8 cellular contexts compared by ENCODE assay signal in the genomic region with DNA sequence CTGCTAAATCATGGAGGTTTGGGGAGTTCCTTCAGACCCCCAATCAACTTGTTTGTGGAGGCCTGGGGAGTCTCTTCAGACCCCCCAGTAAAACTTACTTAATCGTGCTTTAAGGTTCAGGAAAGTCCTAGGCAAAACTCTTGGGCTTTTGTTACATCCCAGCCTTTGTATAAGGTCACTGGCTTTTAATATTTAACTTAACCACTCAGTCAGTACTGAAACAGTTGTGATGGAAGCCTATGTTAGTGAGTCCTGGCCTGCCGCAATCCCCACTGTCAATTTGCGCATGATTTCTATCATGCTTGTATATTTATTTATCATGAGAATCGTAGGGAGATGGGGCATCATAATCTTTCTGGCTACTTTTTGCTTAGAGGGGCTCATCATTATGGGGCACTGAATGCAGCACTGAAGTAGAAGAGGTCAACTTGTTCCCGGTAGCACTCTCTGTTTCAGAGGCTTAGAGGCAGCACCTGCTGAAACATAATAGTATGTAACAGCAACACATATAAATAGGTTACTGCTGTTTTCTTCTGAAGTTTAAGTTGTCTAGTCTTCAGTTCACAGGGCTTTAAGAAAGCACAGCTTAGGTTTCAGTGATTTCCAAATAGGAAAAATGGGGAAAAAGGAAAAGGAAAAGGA. TPM values are rescaled to one million over a fixed set of nuclear protein-coding genes. Genes with fewer than 3 reads are reported as not detected.
DNase-seq lines count a peak whose midpoint lies in the region; ATAC-seq, FAIRE-seq and TF ChIP-seq lines count a peak whose summit lies in the region.
"Not testable (repeated sequence)": the region's sequence is repeated elsewhere in the genome, so short reads cannot be mapped to it uniquely, and the experiment has no call there.

No MANE protein-coding gene starts in this region.

- H3K36me3 Mint-ChIP-seq in progenitor cell of endocrine pancreas (ENCODE audit: insufficient read depth) = peaks cover 21% of the 10 kb centered on the region

- H3K4me1 Mint-ChIP-seq in progenitor cell of endocrine pancreas (ENCODE audit: low read depth) = peaks cover 36% of the 10 kb centered on the region

- H3K4me1 ChIP-seq in A549 = peaks cover 44% of the 10 kb centered on the region

- CTCF ChIA-PET in A549 (lab: Yijun Ruan, JAX) = not testable (repeated sequence)

- ATAC-seq in A549 (peak in 1 of 2 experiments; percentile 56; a peak in 3 of 6 replicates), GM18861 (IDR thresholded peaks at IDR 0.05; ENCODE audit: unreplicated experiment) (peak; percentile 61), GM19452 (IDR thresholded peaks at IDR 0.05; ENCODE audit: unreplicated experiment) (peak; percentile 72), GM21786 (IDR thresholded peaks at IDR 0.05; ENCODE audit: unreplicated experiment) (peak; percentile 82), HG03064 (IDR thresholded peaks at IDR 0.05; ENCODE audit: low read depth, unreplicated experiment) (peak; percentile 79), HG03460 (IDR thresholded peaks at IDR 0.05; ENCODE audit: unreplicated experiment) (peak; percentile 77)

- H3K27ac ChIP-seq in A549 = peak overlapping the region; percentile 52 to 72; a peak in 5 of 6 replicates

- POLR2A ChIA-PET in A549 (lab: Yijun Ruan, JAX) = not testable (repeated sequence)

- H3K9me3 ChIP-seq in A549 = not testable (repeated sequence)

- H3K27ac Mint-ChIP-seq in progenitor cell of endocrine pancreas = peak overlapping the region; percentile 96

- not testable (repeated sequence) for H3K9me3 Mint-ChIP-seq in progenitor cell of endocrine pancreas (ENCODE audit: low read depth)

- DNase-seq in A549 (ENCODE audit: low read depth in 1 of 2, low spot score in 1 of 2); progenitor cell of endocrine pancreas (ENCODE audit: low spot score, unreplicated experiment): not testable (repeated sequence)
- DNase-seq in kidney tubule cell (ENCODE audit: low spot score) = peak; percentile 22

- WGBS in A549 (ENCODE audit: missing lambda C conversion rate) = 16% methylated on average over 5 of the region's 5 CpGs

- H3K4me2 ChIP-seq in A549 = peak overlapping the region; percentile 77

- H3K4me3 ChIP-seq in A549 = not testable (repeated sequence)

- not testable (repeated sequence) for H3K27me3 Mint-ChIP-seq in progenitor cell of endocrine pancreas

- not testable (repeated sequence) for TF ChIP-seq CTCF in A549 (IDR thresholded peaks at IDR 0.05); progenitor cell of endocrine pancreas (IDR thresholded peaks at IDR 0.05; ENCODE audit: unreplicated experiment)

- peak overlapping the region; percentile 54 for H3K4me3 Mint-ChIP-seq in progenitor cell of endocrine pancreas (ENCODE audit: low read depth)

- TF ChIP-seq RAD21 in A549 (conservative IDR thresholded peaks at IDR 0.05 in 1 of 2, IDR thresholded peaks at IDR 0.05 in 1 of 2) = not testable (repeated sequence)

- FAIRE-seq in A549 (lab: Jason Lieb, UNC) = not testable (repeated sequence)

- not testable (repeated sequence) for TF ChIP-seq EP300 in A549 (IDR thresholded peaks at IDR 0.05)

- not testable (repeated sequence) for TF ChIP-seq POLR2A in A549 (IDR thresholded peaks at IDR 0.05; ENCODE audit: low read length)

RNA-seq across cellular contexts. Expression of gene SYAP1, which starts 7.1 kb away (rescaled TPM):
- polyA plus RNA-seq in A549 (2011; rRNA removed) (15.7 and 18.9 TPM in 2 replicates), A549 (2017; fragmentation: RNase III; extraction: RNeasy Plus Mini Kit Qiagen cat#74134 plus additional on column Dnase treatment) (20.6 to 21.1 TPM (median 20.9 TPM) in 3 replicates)
- 7.6 and 7.7 TPM in 2 replicates for polyA plus RNA-seq in A549 (2012; cell fraction: cytosol; rRNA removed)
- polyA plus RNA-seq in A549 (2012; cell fraction: nucleus; rRNA removed) = 2.5 and 4.1 TPM in 2 replicates
- 8.1 and 9.6 TPM in 2 replicates for polyA minus RNA-seq in A549 (2011; rRNA and poly(A)+ RNA removed)
- total RNA-seq in progenitor cell of endocrine pancreas = 59.0 and 61.3 TPM in 2 replicates

RNA-seq across cellular contexts. Expression of gene CTPS2, which starts 14.0 kb away (rescaled TPM):
- polyA plus RNA-seq in A549 (2011; rRNA removed) = 16.8 and 18.5 TPM in 2 replicates
- 3.5 and 3.8 TPM in 2 replicates for polyA plus RNA-seq in A549 (2012; cell fraction: cytosol; rRNA removed)
- 4.4 and 7.5 TPM in 2 replicates for polyA plus RNA-seq in A549 (2012; cell fraction: nucleus; rRNA removed)
- 10.8 to 11.5 TPM (median 11.1 TPM) in 3 replicates for polyA plus RNA-seq in A549 (2017; fragmentation: RNase III; extraction: RNeasy Plus Mini Kit Qiagen cat#74134 plus additional on column Dnase treatment)
- 13.9 TPM in 2 replicates for polyA minus RNA-seq in A549 (2011; rRNA and poly(A)+ RNA removed)
- total RNA-seq in progenitor cell of endocrine pancreas = 110 and 111 TPM in 2 replicates

RNA-seq across cellular contexts. Expression of gene TXLNG, which starts 59.8 kb away (rescaled TPM):
- 30.8 and 36.8 TPM in 2 replicates for polyA plus RNA-seq in A549 (2011; rRNA removed)
- polyA plus RNA-seq in A549 (2012; cell fraction: cytosol; rRNA removed) = 9.7 and 9.9 TPM in 2 replicates
- polyA plus RNA-seq in A549 (2012; cell fraction: nucleus; rRNA removed) = 7.1 and 12.9 TPM in 2 replicates
- 15.5 to 18.1 TPM (median 16.0 TPM) in 3 replicates for polyA plus RNA-seq in A549 (2017; fragmentation: RNase III; extraction: RNeasy Plus Mini Kit Qiagen cat#74134 plus additional on column Dnase treatment)
- polyA minus RNA-seq in A549 (2011; rRNA and poly(A)+ RNA removed) = 8.1 and 8.4 TPM in 2 replicates
- 25.4 and 25.8 TPM in 2 replicates for total RNA-seq in progenitor cell of endocrine pancreas
